ENCODE assay signal across 14 cellular contexts in the genomic region with DNA sequence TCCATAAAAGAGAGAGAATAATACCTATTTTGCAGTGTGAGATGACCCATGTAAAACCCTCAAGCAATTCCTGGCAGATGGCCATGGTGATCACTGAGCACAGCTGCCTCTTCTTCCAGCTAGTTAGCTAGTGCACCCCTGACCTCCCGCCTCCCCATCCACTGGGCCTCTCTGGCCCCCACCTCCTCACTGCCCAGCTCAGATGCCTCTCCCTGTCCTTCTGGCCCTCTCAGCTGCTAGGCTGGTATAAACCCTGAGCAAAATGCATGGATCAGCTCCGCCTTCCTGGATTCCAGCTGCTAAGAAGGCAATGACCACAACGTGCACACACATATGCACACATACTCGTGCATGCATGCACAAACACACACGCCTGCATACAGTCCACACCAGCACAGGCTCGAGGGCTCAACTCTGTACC.
DNase-seq lines count a peak whose midpoint lies in the region; ATAC-seq, FAIRE-seq and TF ChIP-seq lines count a peak whose summit lies in the region.
"Had no signal": no experiment of that assay in that cellular context is flagged by ENCODE, and none has a peak within 500 bp of the region (broad histone marks: within the 10 kb centered on the region; RNA-seq: fewer than 3 reads in every experiment).

No MANE protein-coding gene starts in this region.

- H3K27me3 ChIP-seq in Peyer's patch (no peaks in the 10 kb centered on the region), HepG2 (ENCODE audit: control insufficient read depth in 1 of 2, insufficient read depth in 2 of 2, low read length in 2 of 2) (peaks cover 10 to 36% of the 10 kb centered on the region in 2 experiments; a peak in 4 of 5 replicates)

- no peaks in the 10 kb centered on the region for H3K79me2 ChIP-seq in HepG2 (ENCODE audit: insufficient read depth, low read length)

- POLR2A ChIA-PET in HepG2 (lab: Yijun Ruan, JAX), result no interaction called here

- peaks cover 3% of the 10 kb centered on the region for H3K27me3 Mint-ChIP-seq in activated CD8-positive, alpha-beta memory T cell treated with anti-CD3 and anti-CD28 coated beads, Interleukin-2, amount 10 ng/mL, durations not matched to agents 7 days and 5 days
- H3K27me3 Mint-ChIP-seq in type B pancreatic cell, result peaks cover 3% of the 10 kb centered on the region

- no peak overlapping the region for H3K9ac ChIP-seq in HepG2 (ENCODE audit: insufficient read depth, low read depth, low read length)

- peak; percentile 6 for DNase-seq in activated CD8-positive, alpha-beta memory T cell treated with anti-CD3 and anti-CD28 coated beads, Interleukin-2, amount 50 U/mL, for 4 hours
- no peak for DNase-seq in activated CD8-positive, alpha-beta memory T cell treated with anti-CD3 and anti-CD28 coated beads, Interleukin-2, amount 10 ng/mL, durations not matched to agents 7 days and 5 days
- DNase-seq in Peyer's patch (peak in 2 of 3 donors; percentile 21 to 40), islet precursor cell (peak; percentile 56), type B pancreatic cell (ENCODE audit: extremely low spot score, unreplicated experiment) (peak; percentile 45), HepG2 (ENCODE audit: low spot score) (no peak)
- DNase-seq: dermis blood vessel endothelial cell, KG1, NCI-H1436 had no signal

- H3K27ac ChIP-seq in Peyer's patch, result no peak overlapping the region
- H3K27ac ChIP-seq in HepG2 (ENCODE audit: extremely low read length, insufficient read depth, low read length), result no peak overlapping the region
- H3K27ac ChIP-seq: HL-60, SK-N-MC had no signal

- no peak overlapping the region for H3K4me2 ChIP-seq in HepG2 (ENCODE audit: low read depth, low read length)

- H3K36me3 ChIP-seq in Peyer's patch (no peaks in the 10 kb centered on the region), HepG2 (replicated peaks in 1 of 2; ENCODE audit: control insufficient read depth in 1 of 2, insufficient read depth in 2 of 2, low read length in 2 of 2) (no peaks in the 10 kb centered on the region)

- no peak overlapping the region for H3K27ac Mint-ChIP-seq in activated CD8-positive, alpha-beta memory T cell treated with anti-CD3 and anti-CD28 coated beads, Interleukin-2, amount 10 ng/mL, durations not matched to agents 7 days and 5 days
- no peak overlapping the region for H3K27ac Mint-ChIP-seq in type B pancreatic cell

- no peak for FAIRE-seq in HepG2 (lab: Jason Lieb, UNC)

- no peak overlapping the region for H3K4me3 ChIP-seq in Peyer's patch
- H3K4me3 ChIP-seq in HepG2 (replicated peaks in 1 of 3; ENCODE audit: insufficient read depth in 1 of 3, low read depth in 2 of 3, low read length in 3 of 3), result no peak overlapping the region
- H3K4me3 ChIP-seq: SK-N-MC had no signal

- H3K4me3 Mint-ChIP-seq in activated CD8-positive, alpha-beta memory T cell treated with anti-CD3 and anti-CD28 coated beads, Interleukin-2, amount 10 ng/mL, durations not matched to agents 7 days and 5 days, result no peak overlapping the region
- peak overlapping the region; percentile 24 for H3K4me3 Mint-ChIP-seq in type B pancreatic cell

- no peak for TF ChIP-seq CTCF in Peyer's patch (IDR thresholded peaks at IDR 0.05)
- no peak for TF ChIP-seq CTCF in type B pancreatic cell (conservative IDR thresholded peaks at IDR 0.05)
- no peak for TF ChIP-seq CTCF in HepG2 (CRISPR knock-in tag; IDR thresholded peaks at IDR 0.05)

- TF ChIP-seq POLR2A in Peyer's patch (IDR thresholded peaks at IDR 0.05), result no peak
- no peak for TF ChIP-seq POLR2A in HepG2 (IDR thresholded peaks at IDR 0.05; ENCODE audit: insufficient read depth in 1 of 2, low read depth in 2 of 2, low read length in 2 of 2)

- H3K4me1 ChIP-seq in Peyer's patch (no peaks in the 10 kb centered on the region), HepG2 (ENCODE audit: insufficient read depth, low read length) (no peaks in the 10 kb centered on the region)

- CTCF ChIA-PET in activated CD8-positive, alpha-beta memory T cell treated with anti-CD3 and anti-CD28 coated beads, Interleukin-2, amount 10 ng/mL, durations not matched to agents 7 days and 5 days (lab: Charles Lee), result no interaction called here
- CTCF ChIA-PET in HepG2 (lab: Yijun Ruan, JAX; ENCODE audit: low intra/inter-chr PET ratio, low total read pairs), result no interaction called here

- H3K9me3 ChIP-seq in Peyer's patch, result no peaks in the 10 kb centered on the region
- H3K9me3 ChIP-seq in HepG2 (ENCODE audit: low read length), result no peaks in the 10 kb centered on the region

- H3K9me3 Mint-ChIP-seq in activated CD8-positive, alpha-beta memory T cell treated with anti-CD3 and anti-CD28 coated beads, Interleukin-2, amount 10 ng/mL, durations not matched to agents 7 days and 5 days (ENCODE audit: low read depth), result no peaks in the 10 kb centered on the region
- H3K9me3 Mint-ChIP-seq in type B pancreatic cell, result no peaks in the 10 kb centered on the region

- intact Hi-C loops in HepG2 (cut with micrococcal nuclease; ENCODE audit: unreplicated experiment), result no loop called here

- H3K36me3 Mint-ChIP-seq in activated CD8-positive, alpha-beta memory T cell treated with anti-CD3 and anti-CD28 coated beads, Interleukin-2, amount 10 ng/mL, durations not matched to agents 7 days and 5 days, result no peaks in the 10 kb centered on the region
- no peaks in the 10 kb centered on the region for H3K36me3 Mint-ChIP-seq in type B pancreatic cell

- H2AFZ ChIP-seq in HepG2 (ENCODE audit: low read length), result no peak overlapping the region

- 0 out of 2 replicates have a peak, but pooled peaks cover 3% of the 10 kb centered on the region for H4K20me1 ChIP-seq in HepG2 (ENCODE audit: insufficient read depth, low read length)

- no peak for TF ChIP-seq RAD21 in HepG2 (CRISPR knock-in tag; IDR thresholded peaks at IDR 0.05)

- ATAC-seq in activated CD8-positive, alpha-beta memory T cell treated with anti-CD3 and anti-CD28 coated beads, Interleukin-2, amount 10 ng/mL, durations not matched to agents 7 days and 5 days, result no peak
- ATAC-seq in HG02981 (IDR thresholded peaks at IDR 0.05; ENCODE audit: unreplicated experiment) (no peak), HepG2 (no peak), HG03025 (IDR thresholded peaks at IDR 0.05; ENCODE audit: low FRiP score, unreplicated experiment) (no peak)
- ATAC-seq: esophagus mucosa had no signal

- no peak for TF ChIP-seq EP300 in HepG2 (IDR thresholded peaks at IDR 0.05; ENCODE audit: low read depth in 2 of 2, low read length in 2 of 2)
- no peak for TF ChIP-seq EP300 in HepG2 (CRISPR knock-in tag; IDR thresholded peaks at IDR 0.05; ENCODE audit: borderline replicate concordance)

- WGBS in HepG2 (ENCODE audit: low lambda C conversion rate), result 8% methylated on average over 3 of the region's 6 CpGs

- H3K4me1 Mint-ChIP-seq in activated CD8-positive, alpha-beta memory T cell treated with anti-CD3 and anti-CD28 coated beads, Interleukin-2, amount 10 ng/mL, durations not matched to agents 7 days and 5 days, result peaks cover 4% of the 10 kb centered on the region
- peaks cover 49% of the 10 kb centered on the region for H3K4me1 Mint-ChIP-seq in type B pancreatic cell (ENCODE audit: unreplicated experiment)

- BruUV-seq in HepG2 (replicated peaks; lab: Mats Ljungman, UMichigan), result no TSS peak

- in situ Hi-C loops in HepG2 (cut with HindIII; ENCODE audit: extremely low pct_ligation_motif_present, low pct_unique_long_range_greater_than_20kb), result no loop called here

TF ChIP-seq in HepG2, 621 proteins besides CTCF, POLR2A, EP300 and RAD21:
- no peak for TF ChIP-seq KDM3A (CRISPR knock-in tag; IDR thresholded peaks at IDR 0.05; ENCODE audit: low read depth)
- TF ChIP-seq, protein P1, sequence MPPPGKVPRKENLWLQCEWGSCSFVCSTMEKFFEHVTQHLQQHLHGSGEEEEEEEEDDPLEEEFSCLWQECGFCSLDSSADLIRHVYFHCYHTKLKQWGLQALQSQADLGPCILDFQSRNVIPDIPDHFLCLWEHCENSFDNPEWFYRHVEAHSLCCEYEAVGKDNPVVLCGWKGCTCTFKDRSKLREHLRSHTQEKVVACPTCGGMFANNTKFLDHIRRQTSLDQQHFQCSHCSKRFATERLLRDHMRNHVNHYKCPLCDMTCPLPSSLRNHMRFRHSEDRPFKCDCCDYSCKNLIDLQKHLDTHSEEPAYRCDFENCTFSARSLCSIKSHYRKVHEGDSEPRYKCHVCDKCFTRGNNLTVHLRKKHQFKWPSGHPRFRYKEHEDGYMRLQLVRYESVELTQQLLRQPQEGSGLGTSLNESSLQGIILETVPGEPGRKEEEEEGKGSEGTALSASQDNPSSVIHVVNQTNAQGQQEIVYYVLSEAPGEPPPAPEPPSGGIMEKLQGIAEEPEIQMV (CRISPR knock-in tag; IDR thresholded peaks at IDR 0.05; ENCODE audit: low read depth), result no peak
- TF ChIP-seq, protein P2, sequence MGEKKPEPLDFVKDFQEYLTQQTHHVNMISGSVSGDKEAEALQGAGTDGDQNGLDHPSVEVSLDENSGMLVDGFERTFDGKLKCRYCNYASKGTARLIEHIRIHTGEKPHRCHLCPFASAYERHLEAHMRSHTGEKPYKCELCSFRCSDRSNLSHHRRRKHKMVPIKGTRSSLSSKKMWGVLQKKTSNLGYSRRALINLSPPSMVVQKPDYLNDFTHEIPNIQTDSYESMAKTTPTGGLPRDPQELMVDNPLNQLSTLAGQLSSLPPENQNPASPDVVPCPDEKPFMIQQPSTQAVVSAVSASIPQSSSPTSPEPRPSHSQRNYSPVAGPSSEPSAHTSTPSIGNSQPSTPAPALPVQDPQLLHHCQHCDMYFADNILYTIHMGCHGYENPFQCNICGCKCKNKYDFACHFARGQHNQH (CRISPR knock-in tag; IDR thresholded peaks at IDR 0.05), result no peak
- TF ChIP-seq, protein P3, sequence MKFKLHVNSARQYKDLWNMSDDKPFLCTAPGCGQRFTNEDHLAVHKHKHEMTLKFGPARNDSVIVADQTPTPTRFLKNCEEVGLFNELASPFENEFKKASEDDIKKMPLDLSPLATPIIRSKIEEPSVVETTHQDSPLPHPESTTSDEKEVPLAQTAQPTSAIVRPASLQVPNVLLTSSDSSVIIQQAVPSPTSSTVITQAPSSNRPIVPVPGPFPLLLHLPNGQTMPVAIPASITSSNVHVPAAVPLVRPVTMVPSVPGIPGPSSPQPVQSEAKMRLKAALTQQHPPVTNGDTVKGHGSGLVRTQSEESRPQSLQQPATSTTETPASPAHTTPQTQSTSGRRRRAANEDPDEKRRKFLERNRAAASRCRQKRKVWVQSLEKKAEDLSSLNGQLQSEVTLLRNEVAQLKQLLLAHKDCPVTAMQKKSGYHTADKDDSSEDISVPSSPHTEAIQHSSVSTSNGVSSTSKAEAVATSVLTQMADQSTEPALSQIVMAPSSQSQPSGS (CRISPR knock-in tag; IDR thresholded peaks at IDR 0.05), result no peak
- TF ChIP-seq, protein P4, sequence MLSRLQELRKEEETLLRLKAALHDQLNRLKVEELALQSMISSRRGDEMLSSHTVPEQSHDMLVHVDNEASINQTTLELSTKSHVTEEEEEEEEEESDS (CRISPR knock-in tag; IDR thresholded peaks at IDR 0.05; ENCODE audit: borderline replicate concordance), result no peak
TF ChIP-seq in HepG2: peak in this region for 0.

Comparison
In these comparisons a context has a peak if more than half of its experiments do, and no peak if none do; other contexts are left out.
1. DNase-seq: peak in activated CD8-positive, alpha-beta memory T cell treated with anti-CD3 and anti-CD28 coated beads, Interleukin-2, amount 50 U/mL, for 4 hours (single experiment), Peyer's patch (2 of 3), islet precursor cell (single experiment) and type B pancreatic cell (single experiment); none in activated CD8-positive, alpha-beta memory T cell treated with anti-CD3 and anti-CD28 coated beads, Interleukin-2, amount 10 ng/mL, durations not matched to agents 7 days and 5 days (single experiment) and HepG2 (single experiment).